ENCODE assay signal across 16 cellular contexts in the genomic region with DNA sequence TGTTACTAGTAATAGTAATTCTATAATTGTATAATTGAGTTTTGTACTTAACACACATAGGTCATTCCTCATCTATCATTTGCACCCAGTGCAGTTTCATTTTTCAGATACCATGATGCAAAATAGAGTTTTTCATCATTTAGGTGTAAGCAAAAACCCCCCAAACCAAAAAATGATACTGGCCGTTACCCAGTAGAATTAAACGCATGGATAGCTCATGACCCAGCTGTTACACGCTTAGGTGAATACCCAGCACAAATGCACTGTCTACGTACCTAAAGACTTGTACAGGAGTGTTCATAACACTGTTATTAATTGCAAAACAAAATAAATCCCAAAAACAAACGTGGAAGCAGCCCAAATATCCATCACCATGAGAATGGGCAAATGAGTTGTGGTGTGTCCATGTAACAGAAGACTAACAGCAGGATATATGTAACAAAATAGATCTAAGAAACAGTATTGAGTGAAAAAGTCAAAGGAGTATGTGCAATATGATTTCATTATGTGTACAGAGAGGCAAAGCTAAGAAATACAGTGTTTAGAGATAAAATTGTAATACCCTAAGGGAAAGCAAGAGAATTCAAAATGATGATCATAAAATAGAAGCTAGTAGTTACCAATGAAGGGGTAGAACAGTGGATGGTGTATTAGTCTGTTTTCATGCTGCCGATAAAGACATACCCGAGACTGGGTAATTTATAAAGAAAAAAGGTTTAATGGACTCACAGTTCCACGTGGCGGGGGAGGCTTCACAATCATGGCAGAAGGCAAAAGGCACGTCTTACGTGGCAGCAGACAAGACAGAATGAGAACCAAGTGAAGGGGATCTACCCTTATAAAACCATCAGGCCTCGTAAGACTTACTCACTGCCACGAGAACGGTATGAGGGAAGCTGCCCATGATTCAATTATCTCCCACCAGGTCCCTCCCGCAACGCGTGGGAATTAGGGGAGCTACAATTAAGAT. TPM values are rescaled to one million over a fixed set of nuclear protein-coding genes. Genes with fewer than 3 reads are reported as not detected.
DNase-seq lines count a peak whose midpoint lies in the region; ATAC-seq, FAIRE-seq and TF ChIP-seq lines count a peak whose summit lies in the region.
"Had no signal": no experiment of that assay in that cellular context is flagged by ENCODE, and none has a peak within 500 bp of the region (broad histone marks: within the 10 kb centered on the region; RNA-seq: fewer than 3 reads in every experiment).

No MANE protein-coding gene starts in this region.

- TF ChIP-seq EP300 in A549 (IDR thresholded peaks at IDR 0.05): no peak

- H3K9me3 ChIP-seq in A549 (no peaks in the 10 kb centered on the region), endodermal cell (ENCODE audit: control insufficient read depth, low read length) (no peaks in the 10 kb centered on the region)

- DNase-seq in A549 (ENCODE audit: low read depth in 1 of 2, low spot score in 1 of 2): peak in 1 of 2 experiments; percentile 61
- peak; percentile 28 for DNase-seq in GM12865 (ENCODE audit: low read depth)
- DNase-seq in endodermal cell: peak; percentile 30
- DNase-seq in effector memory CD8-positive, alpha-beta T cell: no peak
- DNase-seq in AML-193 (lab: John Stamatoyannopoulos, UW): no peak
- DNase-seq: CD4-positive, CD25-positive, alpha-beta regulatory T cell; Karpas-422; MM.1S; NCI-H1417; NCI-H2029; NCI-H2171 treated with DMSO at 0.1 percent for 48 hours; NCI-H510A; SIG-M5 had no signal

- ATAC-seq in A549: no peak
- peak; percentile 44 for ATAC-seq in HG03354 (IDR thresholded peaks at IDR 0.05; ENCODE audit: poor library complexity, severe bottlenecking, unreplicated experiment)
- no peak for ATAC-seq in GM19455 (IDR thresholded peaks at IDR 0.05; ENCODE audit: unreplicated experiment)
- no peak for ATAC-seq in GM21529 (IDR thresholded peaks at IDR 0.05; ENCODE audit: unreplicated experiment)
- no peak for ATAC-seq in effector memory CD8-positive, alpha-beta T cell (replicated peaks)

- no peak for TF ChIP-seq POLR2A in A549 (IDR thresholded peaks at IDR 0.05; ENCODE audit: low read length)

- no peaks in the 10 kb centered on the region for H3K9me3 Mint-ChIP-seq in endodermal cell
- H3K9me3 Mint-ChIP-seq in effector memory CD8-positive, alpha-beta T cell: no peaks in the 10 kb centered on the region
- H3K9me3 Mint-ChIP-seq: CD4-positive, CD25-positive, alpha-beta regulatory T cell had no signal

- no peaks in the 10 kb centered on the region for H3K27me3 ChIP-seq in endodermal cell (ENCODE audit: control insufficient read depth, insufficient read depth, low read length, poor library complexity, severe bottlenecking)

- H3K4me1 ChIP-seq in A549 (peaks cover 90% of the 10 kb centered on the region), endodermal cell (ENCODE audit: control insufficient read depth, insufficient read depth, low read length) (no peaks in the 10 kb centered on the region)

- TF ChIP-seq CTCF in A549 (IDR thresholded peaks at IDR 0.05) (no peak), GM12865 (IDR thresholded peaks at IDR 0.05; ENCODE audit: insufficient read depth, low read depth, low read length, missing control alignments) (no peak), endodermal cell (conservative IDR thresholded peaks at IDR 0.05) (no peak)

- no peak for TF ChIP-seq RAD21 in A549 (conservative IDR thresholded peaks at IDR 0.05 in 1 of 2, IDR thresholded peaks at IDR 0.05 in 1 of 2)

- FAIRE-seq in A549 (lab: Jason Lieb, UNC): no peak

- H3K4me3 ChIP-seq in A549: no peak overlapping the region
- H3K4me3 ChIP-seq in GM12865 (ENCODE audit: low read depth, low read length): no peak overlapping the region
- no peak overlapping the region for H3K4me3 ChIP-seq in endodermal cell (ENCODE audit: low read length)

- WGBS in A549 (ENCODE audit: missing lambda C conversion rate): 72% methylated on average over 17 of the region's 17 CpGs
- 97 to 99% methylated on average over 10 to 17 of the region's 17 CpGs for WGBS in endodermal cell (ENCODE audit: insufficient coverage in 1 of 2, insufficient read length in 1 of 2), 2 experiments

- CTCF ChIA-PET in A549 (lab: Yijun Ruan, JAX): interaction anchor here (1.2 to 1.6 kb wide), 2 partner anchors 13 to 29 kb away, joined by 3 to 5 read pairs; no protein-coding TSS in a partner anchor

- H3K9ac ChIP-seq in endodermal cell (ENCODE audit: extremely low read depth, low read length, poor library complexity, severe bottlenecking): no peak overlapping the region

- H3K4me3 Mint-ChIP-seq in endodermal cell: no peak overlapping the region
- no peak overlapping the region for H3K4me3 Mint-ChIP-seq in effector memory CD8-positive, alpha-beta T cell
- H3K4me3 Mint-ChIP-seq: CD4-positive, CD25-positive, alpha-beta regulatory T cell had no signal

- no peaks in the 10 kb centered on the region for H3K4me1 Mint-ChIP-seq in endodermal cell
- H3K4me1 Mint-ChIP-seq in effector memory CD8-positive, alpha-beta T cell (ENCODE audit: low read depth in 2 of 2): peaks cover 0 to 5% of the 10 kb centered on the region in 2 donors

- peaks cover 36% of the 10 kb centered on the region for H3K36me3 ChIP-seq in endodermal cell (ENCODE audit: control insufficient read depth, insufficient read depth, low read length)

- H3K27ac Mint-ChIP-seq in endodermal cell: peak overlapping the region; percentile 4
- H3K27ac Mint-ChIP-seq in effector memory CD8-positive, alpha-beta T cell: no peak overlapping the region

- POLR2A ChIA-PET in A549 (lab: Yijun Ruan, JAX): no interaction called here

- no peaks in the 10 kb centered on the region for H3K27me3 Mint-ChIP-seq in endodermal cell (ENCODE audit: insufficient read depth)
- H3K27me3 Mint-ChIP-seq in effector memory CD8-positive, alpha-beta T cell: no peaks in the 10 kb centered on the region
- H3K27me3 Mint-ChIP-seq: CD4-positive, CD25-positive, alpha-beta regulatory T cell had no signal

- peaks cover 14% of the 10 kb centered on the region for H3K36me3 Mint-ChIP-seq in endodermal cell (ENCODE audit: low read depth)
- H3K36me3 Mint-ChIP-seq in effector memory CD8-positive, alpha-beta T cell (ENCODE audit: insufficient read depth): peaks cover 22% of the 10 kb centered on the region

- H3K4me2 ChIP-seq in A549: peak overlapping the region; percentile 6; the same call in 2 of the 3 replicates

- 0 out of 6 replicates have a peak overlapping the region, but pooled peaks of 1 of the 2 experiments have one; percentile 16 for H3K27ac ChIP-seq in A549
- no peak overlapping the region for H3K27ac ChIP-seq in endodermal cell (ENCODE audit: low read depth, low read length)

TF ChIP-seq in A549, 52 proteins besides CTCF, POLR2A, EP300 and RAD21 (continues in another document):
- TF ChIP-seq, protein P1, sequence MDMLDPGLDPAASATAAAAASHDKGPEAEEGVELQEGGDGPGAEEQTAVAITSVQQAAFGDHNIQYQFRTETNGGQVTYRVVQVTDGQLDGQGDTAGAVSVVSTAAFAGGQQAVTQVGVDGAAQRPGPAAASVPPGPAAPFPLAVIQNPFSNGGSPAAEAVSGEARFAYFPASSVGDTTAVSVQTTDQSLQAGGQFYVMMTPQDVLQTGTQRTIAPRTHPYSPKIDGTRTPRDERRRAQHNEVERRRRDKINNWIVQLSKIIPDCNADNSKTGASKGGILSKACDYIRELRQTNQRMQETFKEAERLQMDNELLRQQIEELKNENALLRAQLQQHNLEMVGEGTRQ (IDR thresholded peaks at IDR 0.05): no peak
- TF ChIP-seq, protein P2, sequence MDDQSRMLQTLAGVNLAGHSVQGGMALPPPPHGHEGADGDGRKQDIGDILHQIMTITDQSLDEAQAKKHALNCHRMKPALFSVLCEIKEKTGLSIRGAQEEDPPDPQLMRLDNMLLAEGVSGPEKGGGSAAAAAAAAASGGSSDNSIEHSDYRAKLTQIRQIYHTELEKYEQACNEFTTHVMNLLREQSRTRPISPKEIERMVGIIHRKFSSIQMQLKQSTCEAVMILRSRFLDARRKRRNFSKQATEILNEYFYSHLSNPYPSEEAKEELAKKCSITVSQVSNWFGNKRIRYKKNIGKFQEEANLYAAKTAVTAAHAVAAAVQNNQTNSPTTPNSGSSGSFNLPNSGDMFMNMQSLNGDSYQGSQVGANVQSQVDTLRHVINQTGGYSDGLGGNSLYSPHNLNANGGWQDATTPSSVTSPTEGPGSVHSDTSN (IDR thresholded peaks at IDR 0.05): no peak
- no peak for TF ChIP-seq ESRRA (IDR thresholded peaks at IDR 0.05; ENCODE audit: borderline replicate concordance, low read length)
- TF ChIP-seq NPAS2 (CRISPR knock-in tag; IDR thresholded peaks at IDR 0.05; ENCODE audit: borderline replicate concordance): no peak
- TF ChIP-seq ZNF302 (CRISPR knock-in tag; IDR thresholded peaks at IDR 0.05): no peak
- TF ChIP-seq, protein P3, sequence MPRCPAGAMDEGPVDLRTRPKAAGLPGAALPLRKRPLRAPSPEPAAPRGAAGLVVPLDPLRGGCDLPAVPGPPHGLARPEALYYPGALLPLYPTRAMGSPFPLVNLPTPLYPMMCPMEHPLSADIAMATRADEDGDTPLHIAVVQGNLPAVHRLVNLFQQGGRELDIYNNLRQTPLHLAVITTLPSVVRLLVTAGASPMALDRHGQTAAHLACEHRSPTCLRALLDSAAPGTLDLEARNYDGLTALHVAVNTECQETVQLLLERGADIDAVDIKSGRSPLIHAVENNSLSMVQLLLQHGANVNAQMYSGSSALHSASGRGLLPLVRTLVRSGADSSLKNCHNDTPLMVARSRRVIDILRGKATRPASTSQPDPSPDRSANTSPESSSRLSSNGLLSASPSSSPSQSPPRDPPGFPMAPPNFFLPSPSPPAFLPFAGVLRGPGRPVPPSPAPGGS (IDR thresholded peaks at IDR 0.05): no peak
- no peak for TF ChIP-seq KDM1A (IDR thresholded peaks at IDR 0.05; ENCODE audit: low read depth)

RNA-seq across cellular contexts. Expression of gene EID3, which starts 49.8 kb away (rescaled TPM):
- 9.3 and 12.2 TPM in 2 replicates for polyA plus RNA-seq in A549 (2011; rRNA removed)
- polyA plus RNA-seq in A549 (2012; cell fraction: cytosol; rRNA removed): 7.2 and 10.3 TPM in 2 replicates
- 50.2 and 53.0 TPM in 2 replicates for polyA plus RNA-seq in A549 (2012; cell fraction: nucleus; rRNA removed)
- polyA plus RNA-seq in A549 (2017; fragmentation: RNase III; extraction: RNeasy Plus Mini Kit Qiagen cat#74134 plus additional on column Dnase treatment): 6.8 to 7.5 TPM (median 6.9 TPM) in 3 replicates
- polyA minus RNA-seq in A549 (2011; rRNA and poly(A)+ RNA removed): 20.7 and 22.7 TPM in 2 replicates
- total RNA-seq in endodermal cell: 1 to 10 TPM; 3.7 to 4.6 TPM
- 0.39 TPM for polyA plus RNA-seq in endodermal cell (2013, experiment 1 of 2)
- polyA plus RNA-seq in endodermal cell (2013, experiment 2 of 2): 0.37 TPM

Comparison
In these comparisons a context has a peak if more than half of its experiments do, and no peak if none do; other contexts are left out.
1. DNase-seq: peak in GM12865 (single experiment) and endodermal cell (single experiment); none in effector memory CD8-positive, alpha-beta T cell (0 of 3) and AML-193 (0 of 2).